In genomic region chr11:116833491-116833815, GRCh38 we compare ENCODE assay signal across 26 cellular contexts. TPM values are rescaled to one million over a fixed set of nuclear protein-coding genes. Genes with fewer than 3 reads are reported as not detected.
"Had no signal": no experiment of that assay in that cellular context is flagged by ENCODE, and none has a peak within 500 bp of the region (broad histone marks: within the 10 kb centered on the region; RNA-seq: fewer than 3 reads in every experiment).

No MANE protein-coding gene starts in this region.

- H3K27ac ChIP-seq: heart left ventricle, pancreas, prostate gland, stomach, thoracic aorta, transverse colon had no signal

- H3K36me3 ChIP-seq: heart left ventricle, pancreas, prostate gland, stomach, thoracic aorta, transverse colon had no signal

- H3K9me3 ChIP-seq: heart left ventricle, pancreas, prostate gland, stomach, thoracic aorta, transverse colon had no signal

- FAIRE-seq: endometrium, frontal cortex, islet of Langerhans, pancreas, small intestine had no signal

- H3K27me3 ChIP-seq: heart left ventricle, pancreas, stomach, transverse colon had no signal

- H3K36me3 Mint-ChIP-seq: memory B cell, naive B cell had no signal

- H3K4me1 ChIP-seq: prostate gland had no signal

- DNase-seq: effector memory CD4-positive, alpha-beta T cell; heart left ventricle; hypothalamus; kidney glomerular epithelial cell; naive B cell; nucleus accumbens; small intestine; stimulated activated CD4-positive, alpha-beta T cell treated with anti-CD3 and anti-CD28 coated beads, Interleukin-12 subunit alpha, Interleukin-12 subunit beta, amount 100 ng/mL, for 4 hours; stimulated activated naive CD4-positive, alpha-beta T cell; stomach; substantia nigra; transverse colon had no signal

- H3K9me3 Mint-ChIP-seq: memory B cell, naive B cell had no signal

- H3K27ac Mint-ChIP-seq: memory B cell had no signal

- H3K4me3 ChIP-seq: heart left ventricle, pancreas, prostate gland, stomach, thoracic aorta, transverse colon had no signal

- ATAC-seq: esophagus mucosa, heart left ventricle had no signal

RNA-seq across cellular contexts. Expression of gene APOC3, which starts 3.7 kb away (rescaled TPM):
- total RNA-seq: fibroblast of lung, frontal cortex, glomerular endothelial cell, lower leg skin, prostate gland, renal cortical epithelial cell, thoracic aorta, urinary bladder had no signal
- polyA plus RNA-seq: fibroblast of lung, heart left ventricle, neural cell, stomach had no signal

RNA-seq across cellular contexts. Expression of gene APOA1, which starts 4.0 kb away (rescaled TPM):
- total RNA-seq: fibroblast of lung, frontal cortex, glomerular endothelial cell, thoracic aorta had no signal
- polyA plus RNA-seq: neural cell had no signal

RNA-seq across cellular contexts. Expression of gene APOA4, which starts 10.3 kb away (rescaled TPM):
- total RNA-seq: esophagus mucosa, fibroblast of lung, frontal cortex, glomerular endothelial cell, heart left ventricle, lower leg skin, pancreas, prostate gland, renal cortical epithelial cell, transverse colon, urinary bladder had no signal
- polyA plus RNA-seq: fibroblast of lung, neural cell had no signal

RNA-seq across cellular contexts. Expression of gene APOA5, which starts 41.8 kb away (rescaled TPM):
- total RNA-seq: esophagus mucosa, fibroblast of lung, frontal cortex, glomerular endothelial cell, heart left ventricle, lower leg skin, renal cortical epithelial cell, stomach, thoracic aorta, transverse colon, urinary bladder had no signal
- polyA plus RNA-seq: fibroblast of lung, heart left ventricle, neural cell, stomach had no signal
